11 cellular contexts compared by ENCODE assay signal in the genomic region with DNA sequence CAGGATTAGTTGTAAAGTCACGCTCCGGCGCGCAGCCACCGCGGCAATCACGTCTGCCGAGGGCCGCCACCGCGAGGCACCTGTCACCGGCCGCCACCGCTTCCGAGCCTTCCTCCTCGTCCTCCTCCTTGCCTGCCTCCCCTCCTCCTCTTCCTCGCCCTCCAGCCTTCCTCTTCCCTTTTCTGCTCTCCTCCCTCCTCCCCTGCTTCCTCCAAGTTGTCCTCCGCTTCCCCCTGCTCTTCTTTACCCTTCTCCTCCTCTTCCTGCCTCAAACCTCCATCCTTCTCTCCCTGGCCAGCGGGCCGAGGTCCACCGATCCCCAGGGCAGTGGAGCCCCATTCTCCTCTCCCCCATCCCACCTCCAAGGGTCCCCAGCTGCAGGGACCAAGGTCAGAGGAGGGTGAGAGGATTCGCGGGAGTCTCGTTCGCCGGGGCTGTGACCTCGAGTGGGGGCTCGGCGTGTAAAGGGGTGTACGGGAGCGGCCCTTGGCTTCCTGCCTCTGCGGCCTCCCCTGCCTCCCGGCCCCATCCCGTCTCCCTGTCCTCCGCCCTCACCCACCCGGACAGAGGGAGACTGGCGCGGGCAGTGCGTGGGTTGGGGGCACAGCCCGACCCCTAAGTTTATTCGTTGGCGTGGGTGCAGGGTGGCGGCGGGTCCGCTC.
DNase-seq lines count a peak whose midpoint lies in the region; ATAC-seq and TF ChIP-seq lines count a peak whose summit lies in the region.
"Had no signal": no experiment of that assay in that cellular context is flagged by ENCODE, and none has a peak within 500 bp of the region (broad histone marks: within the 10 kb centered on the region; RNA-seq: fewer than 3 reads in every experiment).

No MANE protein-coding gene starts in this region.

- H3K27me3 ChIP-seq in cardiac muscle cell (peaks cover 90% of the 10 kb centered on the region), kidney epithelial cell (ENCODE audit: control insufficient read depth, insufficient read depth, low read length) (peaks cover 82% of the 10 kb centered on the region), testis (no peaks in the 10 kb centered on the region)

- H3K4me1 Mint-ChIP-seq in activated T-cell treated with anti-CD3 and anti-CD28 coated beads, Interleukin-2, amount 50 U/mL, for 72 hours (ENCODE audit: low read depth), result peaks cover 26% of the 10 kb centered on the region

- no peak overlapping the region for H3K27ac Mint-ChIP-seq in activated T-cell treated with anti-CD3 and anti-CD28 coated beads, Interleukin-2, amount 50 U/mL, for 72 hours

- no peaks in the 10 kb centered on the region for H3K4me1 ChIP-seq in cardiac muscle cell (ENCODE audit: low read depth)
- peaks cover 3% of the 10 kb centered on the region for H3K4me1 ChIP-seq in testis

- H3K9me3 ChIP-seq in cardiac muscle cell (ENCODE audit: low read depth) (no peaks in the 10 kb centered on the region), testis (no peaks in the 10 kb centered on the region)

- peaks cover 84% of the 10 kb centered on the region for H3K27me3 Mint-ChIP-seq in activated T-cell treated with anti-CD3 and anti-CD28 coated beads, Interleukin-2, amount 50 U/mL, for 72 hours (ENCODE audit: low read depth)

- H3K36me3 ChIP-seq in cardiac muscle cell (no peaks in the 10 kb centered on the region), kidney epithelial cell (ENCODE audit: control insufficient read depth, insufficient read depth, low read length) (no peaks in the 10 kb centered on the region), testis (ENCODE audit: low read depth, missing control alignments) (no peaks in the 10 kb centered on the region)

- peak overlapping the region; percentile 66 to 89 for H3K4me3 Mint-ChIP-seq in activated T-cell treated with anti-CD3 and anti-CD28 coated beads, Interleukin-2, amount 50 U/mL, for 72 hours

- no peak for DNase-seq in cardiac muscle cell (ENCODE audit: low read depth in 1 of 2, low spot score in 1 of 2)
- DNase-seq in Right ventricle myocardium superior, result no peak
- DNase-seq in activated T-cell treated with anti-CD3 and anti-CD28 coated beads, Interleukin-2, amount 50 U/mL, for 72 hours, result peak in 1 of 2 donors; percentile 28
- DNase-seq in kidney epithelial cell (ENCODE audit: low read depth), result no peak
- no peak for DNase-seq in testis
- no peak for DNase-seq in left colon
- DNase-seq in NCI-H1092 (lab: John Stamatoyannopoulos, UW), result no peak
- DNase-seq: C1 segment of cervical spinal cord, caudate nucleus, KG1 had no signal

- WGBS in testis, 2 donors, result 2% methylated on average over 21 to 45 of the region's 45 CpGs

- TF ChIP-seq POLR2A in testis (IDR thresholded peaks at IDR 0.05), result no peak

- no peak for TF ChIP-seq CTCF in cardiac muscle cell (IDR thresholded peaks at IDR 0.05; ENCODE audit: low read depth, low read length)
- TF ChIP-seq CTCF in kidney epithelial cell (IDR thresholded peaks at IDR 0.05; ENCODE audit: insufficient read depth, low read length, poor library complexity, severe bottlenecking), result no peak
- TF ChIP-seq CTCF in testis (IDR thresholded peaks at IDR 0.05), result no peak

- H3K27ac ChIP-seq in cardiac muscle cell (no peak overlapping the region), testis (no peak overlapping the region)

- ATAC-seq in Right ventricle myocardium superior (ENCODE audit: poor library complexity), result no peak
- peak in 1 of 2 donors; percentile 16 for ATAC-seq in activated T-cell treated with anti-CD3 and anti-CD28 coated beads, Interleukin-2, amount 50 U/mL, for 72 hours (replicated peaks in 1 of 2)
- ATAC-seq in left colon, result no peak
- no peak for ATAC-seq in HG02642 (IDR thresholded peaks at IDR 0.05; ENCODE audit: poor library complexity, unreplicated experiment)

- H3K4me3 ChIP-seq in cardiac muscle cell, result peak overlapping the region; percentile 32
- H3K4me3 ChIP-seq in kidney epithelial cell (ENCODE audit: low read depth, low read length), result peak overlapping the region; percentile 18
- H3K4me3 ChIP-seq in testis, result peak overlapping the region; percentile 7 to 21

- intact Hi-C loops in Right ventricle myocardium superior (cut with DNase I), result no loop called here
- intact Hi-C loops in testis (cut with DNase I; ENCODE audit: low total_unique reads), result no loop called here
- intact Hi-C loops in left colon (cut with DNase I, micrococcal nuclease), result no loop called here

- peaks cover 0 to 8% of the 10 kb centered on the region in 2 donors for H3K36me3 Mint-ChIP-seq in activated T-cell treated with anti-CD3 and anti-CD28 coated beads, Interleukin-2, amount 50 U/mL, for 72 hours (ENCODE audit: insufficient read depth in 2 of 2)

- no peaks in the 10 kb centered on the region for H3K9me3 Mint-ChIP-seq in activated T-cell treated with anti-CD3 and anti-CD28 coated beads, Interleukin-2, amount 50 U/mL, for 72 hours
